30 cellular contexts compared by ENCODE assay signal in the genomic region with DNA sequence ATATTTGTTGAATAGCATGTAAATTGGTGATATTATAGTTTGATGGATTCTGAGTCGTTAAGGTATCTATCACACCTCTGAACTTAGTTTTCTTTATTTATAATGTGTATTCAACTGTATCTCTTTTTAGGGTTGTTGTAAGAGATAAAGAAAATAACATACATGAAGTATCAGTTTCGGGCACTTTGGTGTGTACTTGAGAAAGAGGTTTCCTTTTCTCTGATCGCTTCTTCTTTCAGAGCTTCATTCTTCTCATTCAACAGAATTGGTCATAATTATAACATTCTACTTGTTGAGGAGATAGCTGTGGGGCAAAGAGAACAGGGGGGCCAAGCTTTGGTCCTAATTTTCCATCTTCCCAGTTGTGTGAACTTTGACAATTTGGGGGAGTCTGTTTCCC.
"Had no signal": no experiment of that assay in that cellular context is flagged by ENCODE, and none has a peak within 500 bp of the region (broad histone marks: within the 10 kb centered on the region; RNA-seq: fewer than 3 reads in every experiment).

No MANE protein-coding gene starts in this region.

- H2AFZ ChIP-seq: PC-9 had no signal

- H3K4me1 ChIP-seq: SJCRH30 had no signal

- H3K9me3 ChIP-seq: MG63, SJCRH30 had no signal

- H3K27ac ChIP-seq: PC-9, RWPE1, SJCRH30, SK-N-MC had no signal

- H3K36me3 ChIP-seq: MG63, SJCRH30 had no signal

- ATAC-seq: Panc1, Right ventricle myocardium inferior, T-cell had no signal

- DNase-seq: Kasumi-1, MG63, NCI-H1048, NCI-H1092 treated with DMSO at 0.1 percent for 48 hours, NCI-H1105 treated with DMSO at 0.1 percent for 48 hours, NCI-H1417, NCI-H1436, NCI-H146, NCI-H1694, NCI-H187, NCI-H1930, NCI-H2081 treated with DMSO at 0.1 percent for 48 hours, NCI-H2107, NCI-H2171, NCI-H226, NCI-H510A, NCI-H524, NCI-H526, NCI-H69, NCI-H748 treated with DMSO at 0.1 percent for 48 hours, NCI-H82, PC-9, SIG-M5, SJCRH30, T-cell had no signal

- FAIRE-seq: RCC 7860 had no signal

- H3K4me2 ChIP-seq: PC-9 had no signal

- H3K27me3 ChIP-seq: MG63, SJCRH30 had no signal

- H3K4me3 ChIP-seq: MG63, PC-9, SJCRH30, SK-N-MC had no signal
